8 cellular contexts compared by ENCODE assay signal in the genomic region with DNA sequence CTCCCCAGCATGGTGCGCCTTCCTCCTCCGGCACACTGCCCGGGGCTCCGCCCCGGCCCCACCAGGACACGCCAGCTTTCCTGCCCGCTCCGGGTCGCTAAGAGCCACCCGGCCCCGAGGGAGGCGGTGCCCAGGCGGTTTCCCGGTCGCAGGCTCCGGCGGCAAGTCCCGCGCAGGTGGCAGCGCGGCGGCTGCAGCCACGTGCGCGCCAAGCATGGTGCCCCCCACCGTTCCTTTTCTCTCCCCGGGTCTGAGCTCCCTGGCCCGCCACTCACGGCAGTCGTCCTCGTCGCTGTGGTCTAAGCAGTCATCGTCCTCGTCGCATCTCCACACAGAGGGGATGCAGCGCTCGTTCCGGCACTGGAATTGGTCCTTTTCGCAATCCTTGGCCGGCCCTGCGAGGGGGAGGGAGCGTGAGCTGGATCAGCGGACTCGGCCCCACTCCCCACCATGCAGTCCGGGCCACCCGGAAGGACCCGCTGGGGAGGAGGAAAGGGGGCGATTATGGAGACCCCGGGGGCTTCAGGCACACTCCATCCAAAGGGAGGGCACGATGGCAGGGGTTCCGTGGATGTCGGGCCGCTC. TPM values are rescaled to one million over a fixed set of nuclear protein-coding genes. Genes with fewer than 3 reads are reported as not detected.
DNase-seq lines count a peak whose midpoint lies in the region; ATAC-seq, FAIRE-seq and TF ChIP-seq lines count a peak whose summit lies in the region.

No MANE protein-coding gene starts in this region.

- ATAC-seq in GM19025 (IDR thresholded peaks at IDR 0.05; ENCODE audit: low read depth, unreplicated experiment) (peak; percentile 25), HG03095 (IDR thresholded peaks at IDR 0.05; ENCODE audit: unreplicated experiment) (peak; percentile 19), K562 (peak; percentile 60)

- in situ Hi-C loops in K562 (cut with MboI), result no loop called here

- DNase-seq in COR-L47 (lab: John Stamatoyannopoulos, UW) (peak; percentile 52), PC-9 (no peak), K562 (ENCODE audit: extremely low read depth in 1 of 4, low spot score in 3 of 4) (peak in 3 of 4 experiments; percentile 48 to 65 (median 50)), left kidney (ENCODE audit: low read depth, low spot score) (peak; percentile 53), substantia nigra (lab: John Stamatoyannopoulos, UW) (peak in 1 of 49 donors; percentile 49), occipital lobe (lab: John Stamatoyannopoulos, UW) (no peak)

- H4K20me1 ChIP-seq in PC-9 (ENCODE audit: insufficient read depth), result no peaks in the 10 kb centered on the region
- peaks cover 13% of the 10 kb centered on the region; the same call in 1 of the 2 replicates for H4K20me1 ChIP-seq in K562 (replicated peaks; ENCODE audit: control insufficient read depth, insufficient read depth, low read length)

- H3K4me3 ChIP-seq in PC-9, result peak overlapping the region; percentile 75
- H3K4me3 ChIP-seq in K562, result peak overlapping the region; percentile 86

- WGBS in K562 (ENCODE audit: insufficient coverage, low coverage, missing lambda C conversion rate), result under 1% methylated on average over 52 of the region's 53 CpGs

- peak overlapping the region; percentile 94 for H3K27ac ChIP-seq in PC-9
- H3K27ac ChIP-seq in K562 (ENCODE audit: extremely low read depth, low read depth, low read length), result peak overlapping the region; percentile 92
- H3K27ac ChIP-seq in substantia nigra (ENCODE audit: low read depth, low read length, poor library complexity, severe bottlenecking), result peak overlapping the region; percentile 38

- H3K9me1 ChIP-seq in K562 (ENCODE audit: control insufficient read depth, insufficient read depth, low read length), result no peaks in the 10 kb centered on the region

- no peak for FAIRE-seq in K562 (lab: Jason Lieb, UNC)

- intact Hi-C loops in PC-9 (cut with micrococcal nuclease; ENCODE audit: unreplicated experiment) (loop anchor here (2.0 to 5.0 kb wide), 2 partner anchors 66 to 726 kb away; a partner anchor contains a TSS), K562 (cut with micrococcal nuclease) (loop anchor here (2.0 to 5.0 kb wide), 3 partner anchors 34 to 66 kb away; no protein-coding TSS in a partner anchor)

- H3K9me3 ChIP-seq in PC-9 (ENCODE audit: insufficient read depth, low read depth), result no peaks in the 10 kb centered on the region
- H3K9me3 ChIP-seq in K562 (replicated peaks; ENCODE audit: control insufficient read depth, insufficient read depth, low read depth, low read length), result no peaks in the 10 kb centered on the region

- no peaks in the 10 kb centered on the region for H3K9me2 ChIP-seq in PC-9 (ENCODE audit: insufficient read depth)

- BruUV-seq in PC-9 (replicated peaks; lab: Mats Ljungman, UMichigan) (TSS peak; percentile 97), K562 (replicated peaks; lab: Mats Ljungman, UMichigan) (TSS peak; percentile 99)

- H2AFZ ChIP-seq in PC-9, result peak overlapping the region; percentile 78
- H2AFZ ChIP-seq in K562 (ENCODE audit: low read depth, low read length), result peak overlapping the region; percentile 73

- peaks cover 21% of the 10 kb centered on the region for H3K36me3 ChIP-seq in PC-9 (ENCODE audit: low read depth)
- peaks cover 40% of the 10 kb centered on the region for H3K36me3 ChIP-seq in K562 (ENCODE audit: control insufficient read depth, insufficient read depth, low read length)

- POLR2A ChIA-PET in PC-9 (lab: Charles Lee; ENCODE audit: unreplicated experiment) (interaction anchor here (0.6 kb wide), 2 partner anchors 107 to 619 kb away, joined by 5 to 6 read pairs; a partner anchor contains a TSS), K562 (lab: Yijun Ruan, JAX) (interaction anchor here (0.6 to 3.3 kb wide), 10 partner anchors 8 to 997 kb away, joined by 3 to 18 read pairs (median 3); no protein-coding TSS in a partner anchor)

- no peak for TF ChIP-seq EP300 in K562 (IDR thresholded peaks at IDR 0.05; ENCODE audit: low read length)

- no peak for TF ChIP-seq CTCF in PC-9 (conservative IDR thresholded peaks at IDR 0.05)
- no peak for TF ChIP-seq CTCF in K562 (IDR thresholded peaks at IDR 0.05 in 2 of 3, conservative IDR thresholded peaks at IDR 0.05 in 1 of 3; ENCODE audit: insufficient read depth in 2 of 3, low read depth in 1 of 3, low read length in 3 of 3)

- H3K79me2 ChIP-seq in PC-9 (ENCODE audit: low read depth), result peaks cover 40% of the 10 kb centered on the region
- H3K79me2 ChIP-seq in K562 (ENCODE audit: control insufficient read depth, insufficient read depth, low read length), result peaks cover 54% of the 10 kb centered on the region

- TF ChIP-seq RAD21 in K562 (CRISPR knock-in tag; conservative IDR thresholded peaks at IDR 0.05 in 1 of 2, IDR thresholded peaks at IDR 0.05 in 1 of 2), result no peak

- CTCF ChIA-PET in PC-9 (lab: Charles Lee) (no interaction called here), K562 (lab: Yijun Ruan, JAX; ENCODE audit: low intra/inter-chr PET ratio) (no interaction called here)

- H3K27me3 ChIP-seq in PC-9 (ENCODE audit: insufficient read depth, low read depth), result no peaks in the 10 kb centered on the region
- H3K27me3 ChIP-seq in K562 (ENCODE audit: control insufficient read depth in 2 of 2, insufficient read depth in 2 of 2, low read length in 2 of 2), result peaks cover 2 to 7% of the 10 kb centered on the region in 2 experiments; a peak in 1 of 5 replicates

- H3K4me2 ChIP-seq in PC-9, result peak overlapping the region; percentile 87
- H3K4me2 ChIP-seq in K562 (ENCODE audit: insufficient read depth, low read length), result peak overlapping the region; percentile 94

- H3F3A ChIP-seq in PC-9 (ENCODE audit: insufficient read depth, low read depth), result peaks cover 36% of the 10 kb centered on the region

- peak; percentile 76 for TF ChIP-seq POLR2A in K562 (conservative IDR thresholded peaks at IDR 0.05)

- peaks cover 31% of the 10 kb centered on the region for H3K4me1 ChIP-seq in PC-9 (replicated peaks; ENCODE audit: insufficient read depth)
- H3K4me1 ChIP-seq in K562 (replicated peaks in 1 of 2; ENCODE audit: control insufficient read depth in 2 of 2, insufficient read depth in 2 of 2, low read length in 2 of 2), result peaks cover 14 to 42% of the 10 kb centered on the region in 2 experiments

- peak overlapping the region; percentile 90 to 99 for H3K9ac ChIP-seq in K562 (ENCODE audit: insufficient read depth in 1 of 2, low read depth in 2 of 2, low read length in 2 of 2)

TF ChIP-seq in K562, 482 proteins besides CTCF, POLR2A, EP300 and RAD21 (continues in another document):
- TF ChIP-seq CCAR2 (IDR thresholded peaks at IDR 0.05; ENCODE audit: low read depth, low read length) (no peak), SMARCC2 (IDR thresholded peaks at IDR 0.05; ENCODE audit: low read depth) (no peak), BRD4 (IDR thresholded peaks at IDR 0.05) (0 out of 2 replicates have a peak, but pooled peaks have one; percentile 44), ZNF143 (CRISPR knock-in tag; IDR thresholded peaks at IDR 0.05) (peak; percentile 48; the same call in 1 of the 2 replicates), POLR2G (IDR thresholded peaks at IDR 0.05; ENCODE audit: low read depth, low read length) (peak; percentile 51), TEAD4 (IDR thresholded peaks at IDR 0.05; ENCODE audit: low read length) (no peak), TEAD4 (CRISPR knock-in tag; IDR thresholded peaks at IDR 0.05; ENCODE audit: borderline replicate concordance) (peak; percentile 82; the same call in 1 of the 2 replicates), EP400 (IDR thresholded peaks at IDR 0.05) (peak; percentile 87), CBFB (CRISPR knock-in tag; IDR thresholded peaks at IDR 0.05) (no peak), ZNF224 (CRISPR knock-in tag; IDR thresholded peaks at IDR 0.05) (peak; percentile 77)

RNA-seq across cellular contexts. Expression of a gene that starts 1.2 kb away (rescaled TPM):
- 62.1 and 85.3 TPM in 2 replicates for total RNA-seq in PC-9 (2021)
- total RNA-seq in K562 (2011; cell fraction: chromatin; rRNA removed; ENCODE audit: low replicate concordance), result 204 and 345 TPM in 2 replicates
- total RNA-seq in K562 (2011; cell fraction: nucleolus; rRNA removed), result 194 and 216 TPM in 2 replicates
- 168 and 198 TPM in 2 replicates for total RNA-seq in K562 (2011; cell fraction: nucleoplasm; rRNA removed)
- 24.2 and 27.6 TPM in 2 replicates for total RNA-seq in K562 (2014; rRNA removed)
- 27.5 and 29.1 TPM in 2 replicates for total RNA-seq in K562 (2014; rRNA removed; fragmentation: Illumina TruSeq; extraction: Trizol)
- 35.3 and 35.9 TPM in 2 replicates for total RNA-seq in K562 (2015; rRNA removed; fragmentation: Illumina TruSeq; extraction: Trizol)
- 34.3 and 42.7 TPM in 2 replicates for total RNA-seq in K562 (2021)
- polyA plus RNA-seq in K562 (2011; rRNA removed), result 56.1 and 81.1 TPM in 2 replicates
- 51.8 and 56.8 TPM in 2 replicates for polyA plus RNA-seq in K562 (2011; cell fraction: cytosol; rRNA removed)
- polyA plus RNA-seq in K562 (2011; cell fraction: nucleus; rRNA removed), result 300 and 376 TPM in 2 replicates
- polyA plus RNA-seq in K562 (2012), result 19.3 and 23.5 TPM in 2 replicates
- polyA plus RNA-seq in K562 (2014; fragmentation: Illumina TruSeq; extraction: Trizol), result 41.4 and 44.4 TPM in 2 replicates
- polyA plus RNA-seq in K562 (2014; fragmentation: Nextera tagmentation; extraction: Ambion mirVana), result 1 to 10 TPM; 7.1 to 8.8 TPM
- 31.3 and 35.3 TPM in 2 replicates for polyA plus RNA-seq in K562 (2014; rRNA removed)
- polyA minus RNA-seq in K562 (2011; rRNA and poly(A)+ RNA removed), result 90.5 and 95.8 TPM in 2 replicates
- polyA minus RNA-seq in K562 (2011; cell fraction: cytosol; rRNA and poly(A)+ RNA removed), result 33.8 and 37.6 TPM in 2 replicates
- 90.9 and 98.3 TPM in 2 replicates for polyA minus RNA-seq in K562 (2011; cell fraction: nucleus; rRNA and poly(A)+ RNA removed)
- 86.6 TPM for total RNA-seq in occipital lobe

Comparison
In these comparisons a context has a peak if more than half of its experiments do, and no peak if none do; other contexts are left out.
1. DNase-seq: peak in COR-L47 (single experiment), K562 (3 of 4) and left kidney (single experiment); none in PC-9 (0 of 2) and occipital lobe (single experiment).
2. H3K27ac ChIP-seq: peak in every context shown above with its lines; median percentile 94 in PC-9; 92 in K562; 38 in substantia nigra.
3. Peak in every context shown above with its lines, with median percentiles within 50 percentile points of each other: ATAC-seq.